Comparison of ENCODE assay signal across 1 cellular context in the genomic region with DNA sequence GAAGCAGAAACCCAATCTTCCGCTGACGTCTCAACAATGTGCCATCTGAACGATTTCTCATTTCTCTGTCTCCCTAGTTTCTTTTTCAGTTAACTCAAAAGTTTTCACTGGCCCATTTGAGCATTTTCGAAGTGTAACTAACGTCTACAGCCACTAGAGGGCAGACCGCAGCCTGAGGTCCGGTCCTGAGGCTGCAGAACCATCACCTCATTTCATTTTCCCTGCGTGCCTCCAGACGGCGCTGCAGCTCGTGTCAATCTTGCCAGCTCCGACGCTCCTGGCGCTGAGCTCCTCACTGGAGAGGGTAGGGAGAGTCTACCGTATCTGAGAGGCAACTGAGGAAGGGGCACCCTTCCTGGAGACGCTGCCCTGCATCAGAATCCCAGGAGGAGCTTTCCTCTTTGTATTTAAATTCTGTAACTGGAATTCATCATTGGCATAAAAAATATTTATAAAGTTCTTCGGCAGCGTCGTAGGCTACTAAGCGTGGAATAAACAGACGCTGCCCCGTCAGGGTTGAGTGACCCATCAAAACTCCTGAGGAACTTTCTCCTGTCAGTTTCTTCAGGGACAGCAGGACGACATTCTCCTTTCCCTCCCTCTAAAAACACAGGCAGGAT.
TF ChIP-seq lines count a peak whose summit lies in the region.

No MANE protein-coding gene starts in this region.

TF ChIP-seq in HEK293, 187 proteins besides CTCF, POLR2A, EP300 and RAD21 (continued from another document):
- TF ChIP-seq ZNF239 (tag by site-specific recombination; IDR thresholded peaks at IDR 0.05) (no peak), ZNF670 (tag by site-specific recombination; IDR thresholded peaks at IDR 0.05; ENCODE audit: low read depth) (no peak), ZNF341 (tag by site-specific recombination; IDR thresholded peaks at IDR 0.05; ENCODE audit: low read depth) (no peak), SP7 (tag by site-specific recombination; IDR thresholded peaks at IDR 0.05) (peak; percentile 79), KLF8 (tag by site-specific recombination; IDR thresholded peaks at IDR 0.05) (no peak), WT1 (tag by site-specific recombination; IDR thresholded peaks at IDR 0.05) (0 out of 2 replicates have a peak, but pooled peaks have one; percentile 19), ZNF324 (tag by site-specific recombination; IDR thresholded peaks at IDR 0.05) (peak; percentile 71; the same call in 1 of the 2 replicates)
- TF ChIP-seq, protein P1, sequence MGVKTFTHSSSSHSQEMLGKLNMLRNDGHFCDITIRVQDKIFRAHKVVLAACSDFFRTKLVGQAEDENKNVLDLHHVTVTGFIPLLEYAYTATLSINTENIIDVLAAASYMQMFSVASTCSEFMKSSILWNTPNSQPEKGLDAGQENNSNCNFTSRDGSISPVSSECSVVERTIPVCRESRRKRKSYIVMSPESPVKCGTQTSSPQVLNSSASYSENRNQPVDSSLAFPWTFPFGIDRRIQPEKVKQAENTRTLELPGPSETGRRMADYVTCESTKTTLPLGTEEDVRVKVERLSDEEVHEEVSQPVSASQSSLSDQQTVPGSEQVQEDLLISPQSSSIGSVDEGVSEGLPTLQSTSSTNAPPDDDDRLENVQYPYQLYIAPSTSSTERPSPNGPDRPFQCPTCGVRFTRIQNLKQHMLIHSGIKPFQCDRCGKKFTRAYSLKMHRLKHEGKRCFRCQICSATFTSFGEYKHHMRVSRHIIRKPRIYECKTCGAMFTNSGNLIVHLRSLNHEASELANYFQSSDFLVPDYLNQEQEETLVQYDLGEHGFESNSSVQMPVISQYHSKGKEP (tag by site-specific recombination; IDR thresholded peaks at IDR 0.05), result peak; percentile 42; the same call in 1 of the 2 replicates
- TF ChIP-seq, protein P2, sequence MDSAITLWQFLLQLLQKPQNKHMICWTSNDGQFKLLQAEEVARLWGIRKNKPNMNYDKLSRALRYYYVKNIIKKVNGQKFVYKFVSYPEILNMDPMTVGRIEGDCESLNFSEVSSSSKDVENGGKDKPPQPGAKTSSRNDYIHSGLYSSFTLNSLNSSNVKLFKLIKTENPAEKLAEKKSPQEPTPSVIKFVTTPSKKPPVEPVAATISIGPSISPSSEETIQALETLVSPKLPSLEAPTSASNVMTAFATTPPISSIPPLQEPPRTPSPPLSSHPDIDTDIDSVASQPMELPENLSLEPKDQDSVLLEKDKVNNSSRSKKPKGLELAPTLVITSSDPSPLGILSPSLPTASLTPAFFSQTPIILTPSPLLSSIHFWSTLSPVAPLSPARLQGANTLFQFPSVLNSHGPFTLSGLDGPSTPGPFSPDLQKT (IDR thresholded peaks at IDR 0.05; ENCODE audit: borderline replicate concordance, low read depth, low read length), result no peak
- TF ChIP-seq, protein P3, sequence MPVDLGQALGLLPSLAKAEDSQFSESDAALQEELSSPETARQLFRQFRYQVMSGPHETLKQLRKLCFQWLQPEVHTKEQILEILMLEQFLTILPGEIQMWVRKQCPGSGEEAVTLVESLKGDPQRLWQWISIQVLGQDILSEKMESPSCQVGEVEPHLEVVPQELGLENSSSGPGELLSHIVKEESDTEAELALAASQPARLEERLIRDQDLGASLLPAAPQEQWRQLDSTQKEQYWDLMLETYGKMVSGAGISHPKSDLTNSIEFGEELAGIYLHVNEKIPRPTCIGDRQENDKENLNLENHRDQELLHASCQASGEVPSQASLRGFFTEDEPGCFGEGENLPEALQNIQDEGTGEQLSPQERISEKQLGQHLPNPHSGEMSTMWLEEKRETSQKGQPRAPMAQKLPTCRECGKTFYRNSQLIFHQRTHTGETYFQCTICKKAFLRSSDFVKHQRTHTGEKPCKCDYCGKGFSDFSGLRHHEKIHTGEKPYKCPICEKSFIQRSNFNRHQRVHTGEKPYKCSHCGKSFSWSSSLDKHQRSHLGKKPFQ (tag by site-specific recombination; IDR thresholded peaks at IDR 0.05), result no peak
